Comparison of ENCODE assay signal across 9 cellular contexts in genomic region chr18:59885579-59886163, GRCh38. TPM values are rescaled to one million over a fixed set of nuclear protein-coding genes. Genes with fewer than 3 reads are reported as not detected.
A peak's percentile ranks its signal among the peaks of the same experiment; 100 is the strongest.
DNase-seq lines count a peak whose midpoint lies in the region; ATAC-seq and FAIRE-seq lines count a peak whose summit lies in the region.
"Had no signal": no experiment of that assay in that cellular context is flagged by ENCODE, and none has a peak within 500 bp of the region (broad histone marks: within the 10 kb centered on the region; RNA-seq: fewer than 3 reads in every experiment).

No MANE protein-coding gene starts in this region.

- no peaks in the 10 kb centered on the region for H3K27me3 ChIP-seq in mesendoderm (ENCODE audit: insufficient read depth, low read length, poor library complexity)
- H3K27me3 ChIP-seq: right lobe of liver had no signal

- no peaks in the 10 kb centered on the region for H3K27me3 Mint-ChIP-seq in activated CD4-positive, alpha-beta T cell treated with anti-CD3 and anti-CD28 coated beads, Interleukin-2, amount 10 ng/mL, durations not matched to agents 7 days and 5 days

- no peak overlapping the region for H3K27ac ChIP-seq in mesendoderm (ENCODE audit: low read depth, low read length)
- H3K27ac ChIP-seq: right lobe of liver had no signal

- H3K4ac ChIP-seq in mesendoderm (ENCODE audit: low read depth, low read length), result no peak overlapping the region

- H2AK5ac ChIP-seq in mesendoderm (ENCODE audit: low read length), result no peak overlapping the region

- no peak overlapping the region for H3K23ac ChIP-seq in mesendoderm (ENCODE audit: low read length)

- peak overlapping the region; percentile 62 for H2BK15ac ChIP-seq in mesendoderm (replicated peaks; ENCODE audit: low read depth)

- ATAC-seq in GM21367 (IDR thresholded peaks at IDR 0.05; ENCODE audit: unreplicated experiment) (peak; percentile 81), HG03558 (IDR thresholded peaks at IDR 0.05; ENCODE audit: extremely low read depth, unreplicated experiment) (peak; percentile 71)

- no peak overlapping the region for H3K56ac ChIP-seq in mesendoderm (ENCODE audit: low read length)

- peak overlapping the region; percentile 42 for H3K4me3 Mint-ChIP-seq in activated CD4-positive, alpha-beta T cell treated with anti-CD3 and anti-CD28 coated beads, Interleukin-2, amount 10 ng/mL, durations not matched to agents 7 days and 5 days

- peak overlapping the region; percentile 86 for H4K8ac ChIP-seq in mesendoderm (ENCODE audit: low read depth, low read length)

- H3K79me2 ChIP-seq in mesendoderm (ENCODE audit: control insufficient read depth, insufficient read depth, low read length), result no peaks in the 10 kb centered on the region

- peak overlapping the region; percentile 54 for H3K18ac ChIP-seq in mesendoderm (ENCODE audit: low read length)

- H3K9ac ChIP-seq in mesendoderm (ENCODE audit: low read length), result no peak overlapping the region

- H2BK120ac ChIP-seq in mesendoderm (ENCODE audit: low read depth, low read length), result no peak overlapping the region

- H3K4me1 ChIP-seq in mesendoderm (ENCODE audit: control insufficient read depth, low read depth, low read length), result peaks cover 10% of the 10 kb centered on the region

- no peaks in the 10 kb centered on the region for H3K36me3 Mint-ChIP-seq in activated CD4-positive, alpha-beta T cell treated with anti-CD3 and anti-CD28 coated beads, Interleukin-2, amount 10 ng/mL, durations not matched to agents 7 days and 5 days (ENCODE audit: low read depth)

- no peak overlapping the region for H4K5ac ChIP-seq in mesendoderm (ENCODE audit: low read length)

- no peak overlapping the region for H3K4me2 ChIP-seq in mesendoderm (ENCODE audit: low read length)

- no peaks in the 10 kb centered on the region for H3K79me1 ChIP-seq in mesendoderm (ENCODE audit: low read length)

- H3K27ac Mint-ChIP-seq in activated CD4-positive, alpha-beta T cell treated with anti-CD3 and anti-CD28 coated beads, Interleukin-2, amount 10 ng/mL, durations not matched to agents 7 days and 5 days, result peak overlapping the region; percentile 66

- H3K4me1 Mint-ChIP-seq in activated CD4-positive, alpha-beta T cell treated with anti-CD3 and anti-CD28 coated beads, Interleukin-2, amount 10 ng/mL, durations not matched to agents 7 days and 5 days, result peaks cover 48% of the 10 kb centered on the region

- DNase-seq in EL (peak; percentile 88), mesendoderm (no peak), NCI-H2107 (lab: John Stamatoyannopoulos, UW) (no peak), NCI-H524 (lab: John Stamatoyannopoulos, UW) (no peak), frontal cortex (ENCODE audit: low spot score in 2 of 2) (no peak)
- DNase-seq in activated CD4-positive, alpha-beta T cell treated with anti-CD3 and anti-CD28 coated beads, Interleukin-2, amount 10 ng/mL, durations not matched to agents 7 days and 5 days, result peak; percentile 52
- DNase-seq: right lobe of liver had no signal

- no peaks in the 10 kb centered on the region for H3K36me3 ChIP-seq in mesendoderm (ENCODE audit: control insufficient read depth, insufficient read depth, low read length)
- H3K36me3 ChIP-seq: right lobe of liver had no signal

- no CpG with 5 or more reads among the region's 6 CpGs for WGBS in mesendoderm (ENCODE audit: extremely low coverage, insufficient coverage, low lambda C conversion rate)

- FAIRE-seq in frontal cortex (lab: Jason Lieb, UNC), result no peak

- CTCF ChIA-PET in activated CD4-positive, alpha-beta T cell treated with anti-CD3 and anti-CD28 coated beads, Interleukin-2, amount 10 ng/mL, durations not matched to agents 7 days and 5 days (lab: Charles Lee), result interaction anchor here (0.9 to 1.0 kb wide), 2 partner anchors 13 to 23 kb away, joined by 3 read pairs; no protein-coding TSS in a partner anchor

- no peak overlapping the region for H2BK5ac ChIP-seq in mesendoderm (ENCODE audit: low read length)

- POLR2A ChIA-PET in activated CD4-positive, alpha-beta T cell treated with anti-CD3 and anti-CD28 coated beads, Interleukin-2, amount 10 ng/mL, durations not matched to agents 7 days and 5 days (lab: Charles Lee), result interaction anchor here (0.5 to 1.0 kb wide), 3 partner anchors 12 to 18 kb away, joined by 3 to 6 read pairs (median 5); no protein-coding TSS in a partner anchor

- no peaks in the 10 kb centered on the region for H3K9me3 Mint-ChIP-seq in activated CD4-positive, alpha-beta T cell treated with anti-CD3 and anti-CD28 coated beads, Interleukin-2, amount 10 ng/mL, durations not matched to agents 7 days and 5 days

- no peak overlapping the region for H3K4me3 ChIP-seq in mesendoderm (ENCODE audit: low read length)
- H3K4me3 ChIP-seq: right lobe of liver had no signal

RNA-seq across cellular contexts. Expression of gene PMAIP1, which starts 14.1 kb away (rescaled TPM):
- 10 to 100 TPM; 14.8 to 19.1 TPM for total RNA-seq in activated CD4-positive, alpha-beta T cell treated with anti-CD3 and anti-CD28 coated beads, Interleukin-2, amount 10 ng/mL, durations not matched to agents 7 days and 5 days
- polyA plus RNA-seq in mesendoderm (2013, experiment 1 of 2), result 64.9 TPM
- polyA plus RNA-seq in mesendoderm (2013, experiment 2 of 2), result 64.6 TPM
- total RNA-seq in frontal cortex, result 0.82 TPM

Comparison
In these comparisons a context has a peak if more than half of its experiments do, and no peak if none do; other contexts are left out.
1. DNase-seq: peak in EL (single experiment) and activated CD4-positive, alpha-beta T cell treated with anti-CD3 and anti-CD28 coated beads, Interleukin-2, amount 10 ng/mL, durations not matched to agents 7 days and 5 days (single experiment); none in mesendoderm (single experiment), NCI-H2107 (single experiment), NCI-H524 (0 of 2) and frontal cortex (0 of 2).